Comparison of ENCODE assay signal across 23 cellular contexts in the genomic region with DNA sequence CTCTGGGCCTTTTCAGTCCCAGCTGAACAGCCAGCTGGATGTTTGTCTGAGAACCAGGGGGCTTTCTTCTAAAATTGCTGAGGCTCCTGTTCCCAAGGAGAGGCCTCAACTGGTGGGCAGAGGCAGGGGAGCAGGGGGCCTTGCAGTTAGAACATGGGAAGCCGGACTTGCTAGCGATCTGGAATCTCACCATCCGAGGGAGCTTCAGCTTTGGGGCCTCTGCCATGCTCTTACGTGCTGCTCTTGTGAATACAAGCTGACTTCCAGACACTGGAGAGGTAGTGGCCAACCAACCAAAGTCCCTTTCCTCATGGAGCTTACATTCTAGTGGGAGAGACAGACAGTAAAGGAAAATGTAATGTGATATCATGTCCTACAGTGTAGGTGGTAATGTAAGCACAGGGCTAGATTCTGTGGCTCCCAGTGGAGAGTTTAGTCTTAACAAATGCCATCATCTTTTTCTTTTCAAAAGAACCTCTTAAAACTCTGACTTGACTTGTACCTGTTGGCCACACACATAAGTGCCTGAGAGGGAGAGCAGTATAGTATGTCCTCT. TPM values are rescaled to one million over a fixed set of nuclear protein-coding genes. Genes with fewer than 3 reads are reported as not detected.
DNase-seq lines count a peak whose midpoint lies in the region; ATAC-seq, FAIRE-seq and TF ChIP-seq lines count a peak whose summit lies in the region.
"Had no signal": no experiment of that assay in that cellular context is flagged by ENCODE, and none has a peak within 500 bp of the region (broad histone marks: within the 10 kb centered on the region; RNA-seq: fewer than 3 reads in every experiment).

No MANE protein-coding gene starts in this region.

- intact Hi-C loops in cardiac septum (cut with DNase I): no loop called here
- intact Hi-C loops in right cardiac atrium (cut with DNase I): no loop called here
- intact Hi-C loops in activated T-helper 1 cell treated with anti-CD3 and anti-CD28 coated beads, Interleukin-12 subunit alpha, Interleukin-12 subunit beta, Interleukin-2, Interleukin-4 antibody, amounts not matched to agents 30 ng/mL and 10 ng/mL and 1 ng/mL, durations not matched to agents 14 hours and 24 hours and 36 hours (cut with micrococcal nuclease): no loop called here

- POLR2A ChIA-PET in H1 (lab: Charles Lee; ENCODE audit: partially characterized antibody): interaction anchor here (1.1 to 1.8 kb wide), 2 partner anchors 20 to 21 kb away, joined by 3 to 6 read pairs; a partner anchor contains a TSS

- H3K4me3 ChIP-seq in right cardiac atrium (ENCODE audit: low read length) (no peak overlapping the region), H1 (ENCODE audit: extremely low read depth in 1 of 4, insufficient read depth in 2 of 4, low read depth in 3 of 4, low read length in 4 of 4) (no peak overlapping the region)
- H3K4me3 ChIP-seq: BLaER1 had no signal

- H3K18ac ChIP-seq in H1 (ENCODE audit: extremely low read depth, low read length): no peak overlapping the region

- DNase-seq in cardiac septum (ENCODE audit: low spot score) (peak; percentile 31), right cardiac atrium (no peak), H1 (ENCODE audit: low read depth in 1 of 2, low spot score in 2 of 2) (peak in 1 of 2 experiments; percentile 39), osteocyte (ENCODE audit: extremely low spot score, unreplicated experiment) (peak; percentile 27)
- no peak for DNase-seq in activated T-helper 1 cell treated with anti-CD3 and anti-CD28 coated beads, Interleukin-12 subunit alpha, Interleukin-12 subunit beta, Interleukin-2, Interleukin-4 antibody, amounts not matched to agents 30 ng/mL and 10 ng/mL and 1 ng/mL, durations not matched to agents 14 hours and 24 hours and 36 hours (ENCODE audit: low spot score)
- DNase-seq: Caco-2; CD4-positive, CD25-positive, alpha-beta regulatory T cell; CD8-positive, alpha-beta T cell; DMS153; DND-41; GOT3; H7; HCEC 1CT had no signal

- H3K4ac ChIP-seq in H1 (replicated peaks; ENCODE audit: insufficient read length, low read depth, low read length): no peak overlapping the region

- no peak overlapping the region for H3K27ac Mint-ChIP-seq in osteocyte (ENCODE audit: unreplicated experiment)
- no peak overlapping the region for H3K27ac Mint-ChIP-seq in activated T-helper 1 cell treated with anti-CD3 and anti-CD28 coated beads, Interleukin-12 subunit alpha, Interleukin-12 subunit beta, Interleukin-2, Interleukin-4 antibody, amounts not matched to agents 30 ng/mL and 10 ng/mL and 1 ng/mL, durations not matched to agents 14 hours and 24 hours and 36 hours
- H3K27ac Mint-ChIP-seq: B cell; CD4-positive, CD25-positive, alpha-beta regulatory T cell; CD8-positive, alpha-beta T cell had no signal

- H4K20me1 ChIP-seq in H1 (replicated peaks in 1 of 2; ENCODE audit: control insufficient read depth in 1 of 2, insufficient read depth in 2 of 2, low read length in 2 of 2): no peaks in the 10 kb centered on the region
- H4K20me1 ChIP-seq: BLaER1 had no signal

- H3K27ac ChIP-seq in right cardiac atrium (ENCODE audit: low read length) (no peak overlapping the region), H1 (ENCODE audit: low read depth, low read length) (no peak overlapping the region)
- H3K27ac ChIP-seq: 22Rv1, BLaER1, C4-2B had no signal

- H2BK120ac ChIP-seq in H1 (replicated peaks; ENCODE audit: low read depth, low read length): no peak overlapping the region

- no peak overlapping the region; the same call in 1 of the 2 replicates for H2BK20ac ChIP-seq in H1 (ENCODE audit: low read length)

- H3K9me3 ChIP-seq in right cardiac atrium (ENCODE audit: control insufficient read depth, low read length): no peaks in the 10 kb centered on the region
- H3K9me3 ChIP-seq in H1 (ENCODE audit: insufficient read depth in 2 of 2, low read depth in 1 of 2, low read length in 1 of 2): peaks cover 5 to 6% of the 10 kb centered on the region in 2 experiments; a peak in 3 of 4 replicates
- H3K9me3 ChIP-seq: Caco-2 had no signal

- no peaks in the 10 kb centered on the region for H3K36me3 Mint-ChIP-seq in osteocyte (ENCODE audit: unreplicated experiment)
- H3K36me3 Mint-ChIP-seq in activated T-helper 1 cell treated with anti-CD3 and anti-CD28 coated beads, Interleukin-12 subunit alpha, Interleukin-12 subunit beta, Interleukin-2, Interleukin-4 antibody, amounts not matched to agents 30 ng/mL and 10 ng/mL and 1 ng/mL, durations not matched to agents 14 hours and 24 hours and 36 hours (ENCODE audit: low read depth): peaks cover 4% of the 10 kb centered on the region
- H3K36me3 Mint-ChIP-seq: CD4-positive, CD25-positive, alpha-beta regulatory T cell; CD8-positive, alpha-beta T cell had no signal

- no peak for TF ChIP-seq CTCF in H1 (IDR thresholded peaks at IDR 0.05; ENCODE audit: control extremely low read depth in 1 of 3, insufficient read depth in 1 of 3, low read depth in 1 of 3, low read length in 3 of 3)
- TF ChIP-seq CTCF in osteocyte (IDR thresholded peaks at IDR 0.05): no peak

- H3K4me2 ChIP-seq in H1 (ENCODE audit: insufficient read depth in 1 of 2, low read depth in 2 of 2, low read length in 2 of 2): no peak overlapping the region
- H3K4me2 ChIP-seq: BLaER1 had no signal

- 0 out of 8 replicates have a peak, but pooled peaks cover 0 to 2% (median 0%) of the 10 kb centered on the region in 4 experiments for H3K36me3 ChIP-seq in H1 (ENCODE audit: control insufficient read depth in 2 of 4, insufficient read depth in 4 of 4, low read length in 3 of 4)
- H3K36me3 ChIP-seq: BLaER1 had no signal

- 0 out of 2 replicates have a peak overlapping the region, but pooled peaks have one; percentile 1 for H2AFZ ChIP-seq in H1 (ENCODE audit: low read length)

- H3K9me3 Mint-ChIP-seq in osteocyte (ENCODE audit: unreplicated experiment): peaks cover 8% of the 10 kb centered on the region
- peaks cover 8% of the 10 kb centered on the region for H3K9me3 Mint-ChIP-seq in activated T-helper 1 cell treated with anti-CD3 and anti-CD28 coated beads, Interleukin-12 subunit alpha, Interleukin-12 subunit beta, Interleukin-2, Interleukin-4 antibody, amounts not matched to agents 30 ng/mL and 10 ng/mL and 1 ng/mL, durations not matched to agents 14 hours and 24 hours and 36 hours

- no peak overlapping the region for H3K14ac ChIP-seq in H1 (ENCODE audit: insufficient read length)

- no peak for TF ChIP-seq RAD21 in H1 (IDR thresholded peaks at IDR 0.05 in 1 of 2, conservative IDR thresholded peaks at IDR 0.05 in 1 of 2; ENCODE audit: low read depth in 2 of 2, low read length in 2 of 2)

- H4K8ac ChIP-seq in H1 (ENCODE audit: extremely low read depth, insufficient read depth, low read length): no peak overlapping the region

- H3K4me1 ChIP-seq in right cardiac atrium (ENCODE audit: control insufficient read depth, insufficient read depth, low read length) (no peaks in the 10 kb centered on the region), H1 (replicated peaks in 1 of 4; ENCODE audit: control insufficient read depth in 3 of 4, insufficient read depth in 4 of 4, low read length in 3 of 4) (peaks cover 0 to 14% (median 6%) of the 10 kb centered on the region in 4 experiments; a peak in 5 of 7 replicates)
- H3K4me1 ChIP-seq: BLaER1, Caco-2 had no signal

- no peak overlapping the region for H2BK15ac ChIP-seq in H1 (ENCODE audit: low read length)

- 93% methylated on average over 4 of the region's 4 CpGs for WGBS in right cardiac atrium
- 88% methylated on average over 4 of the region's 4 CpGs; no CpG with 5 or more reads in 1 of the 2 experiments for WGBS in H1 (ENCODE audit: extremely low coverage in 1 of 2, insufficient coverage in 1 of 2, insufficient read length in 1 of 2, insufficient replicate concordance in 2 of 2, low coverage in 1 of 2, low lambda C conversion rate in 2 of 2, missing lambda C conversion rate in 1 of 2), 2 experiments

- no peaks in the 10 kb centered on the region for H3K23me2 ChIP-seq in H1 (ENCODE audit: low read depth, low read length)

- no peak for TF ChIP-seq EP300 in H1 (IDR thresholded peaks at IDR 0.05; ENCODE audit: borderline replicate concordance in 1 of 2, low read depth in 2 of 2, low read length in 2 of 2)

- no peak overlapping the region for H4K5ac ChIP-seq in H1 (ENCODE audit: insufficient read length, low read depth, low read length)

- FAIRE-seq in H1 (lab: Jason Lieb, UNC): no peak
- FAIRE-seq: A204.1, G401.6, GM12892, GM19239 had no signal

- TF ChIP-seq POLR2A in H1 (IDR thresholded peaks at IDR 0.05; ENCODE audit: control extremely low read depth in 1 of 2, low read depth in 2 of 2, low read length in 2 of 2): no peak

- H3K27me3 ChIP-seq in right cardiac atrium (ENCODE audit: control insufficient read depth, insufficient read depth) (no peaks in the 10 kb centered on the region), H1 (replicated peaks in 1 of 4; ENCODE audit: control insufficient read depth in 3 of 4, extremely low read depth in 1 of 4, insufficient read depth in 3 of 4, low read length in 3 of 4) (no peaks in the 10 kb centered on the region)

- H3K4me1 Mint-ChIP-seq in osteocyte (ENCODE audit: unreplicated experiment): peaks cover 17% of the 10 kb centered on the region
- no peaks in the 10 kb centered on the region for H3K4me1 Mint-ChIP-seq in activated T-helper 1 cell treated with anti-CD3 and anti-CD28 coated beads, Interleukin-12 subunit alpha, Interleukin-12 subunit beta, Interleukin-2, Interleukin-4 antibody, amounts not matched to agents 30 ng/mL and 10 ng/mL and 1 ng/mL, durations not matched to agents 14 hours and 24 hours and 36 hours (ENCODE audit: low read depth)
- H3K4me1 Mint-ChIP-seq: B cell; CD4-positive, CD25-positive, alpha-beta regulatory T cell had no signal

- H3K27me3 Mint-ChIP-seq in osteocyte (ENCODE audit: unreplicated experiment): no peaks in the 10 kb centered on the region
- H3K27me3 Mint-ChIP-seq in activated T-helper 1 cell treated with anti-CD3 and anti-CD28 coated beads, Interleukin-12 subunit alpha, Interleukin-12 subunit beta, Interleukin-2, Interleukin-4 antibody, amounts not matched to agents 30 ng/mL and 10 ng/mL and 1 ng/mL, durations not matched to agents 14 hours and 24 hours and 36 hours (ENCODE audit: insufficient read depth): peaks cover 10% of the 10 kb centered on the region

- no peak overlapping the region for H4K91ac ChIP-seq in H1 (replicated peaks; ENCODE audit: insufficient read length, low read length)

- no peak overlapping the region for H2BK5ac ChIP-seq in H1 (ENCODE audit: low read depth, low read length)

- no peak overlapping the region for H3K9ac ChIP-seq in H1 (replicated peaks in 1 of 4; ENCODE audit: extremely low read depth in 1 of 4, low read depth in 3 of 4, low read length in 3 of 4)
- H3K9ac ChIP-seq: BLaER1 had no signal

- H2BK12ac ChIP-seq in H1 (ENCODE audit: low read depth, low read length): no peak overlapping the region

- H3K79me1 ChIP-seq in H1 (ENCODE audit: low read depth, low read length): no peaks in the 10 kb centered on the region

- no peaks in the 10 kb centered on the region for H3K79me2 ChIP-seq in H1 (ENCODE audit: control insufficient read depth in 1 of 2, insufficient read depth in 2 of 2, low read length in 2 of 2)

- no peak overlapping the region for H3K23ac ChIP-seq in H1 (ENCODE audit: insufficient read length)

- no peak for ATAC-seq in right cardiac atrium
- ATAC-seq in HG02973 (IDR thresholded peaks at IDR 0.05; ENCODE audit: unreplicated experiment): no peak
- no peak for ATAC-seq in GM19452 (IDR thresholded peaks at IDR 0.05; ENCODE audit: unreplicated experiment)
- ATAC-seq: CD8-positive, alpha-beta T cell had no signal

- no peak overlapping the region for H2AK5ac ChIP-seq in H1 (ENCODE audit: low read depth, low read length)

- no peak overlapping the region for H3K56ac ChIP-seq in H1 (replicated peaks; ENCODE audit: insufficient read length, low read depth, low read length)

- CTCF ChIA-PET in H1 (lab: Charles Lee; ENCODE audit: partially characterized antibody): interaction anchor here (1.5 to 9.2 kb wide), 3 partner anchors 8 to 455 kb away, joined by 3 to 53 read pairs (median 7); no protein-coding TSS in a partner anchor

- no peak overlapping the region for H3K4me3 Mint-ChIP-seq in osteocyte (ENCODE audit: unreplicated experiment)
- no peak overlapping the region for H3K4me3 Mint-ChIP-seq in activated T-helper 1 cell treated with anti-CD3 and anti-CD28 coated beads, Interleukin-12 subunit alpha, Interleukin-12 subunit beta, Interleukin-2, Interleukin-4 antibody, amounts not matched to agents 30 ng/mL and 10 ng/mL and 1 ng/mL, durations not matched to agents 14 hours and 24 hours and 36 hours
- H3K4me3 Mint-ChIP-seq: B cell; CD4-positive, CD25-positive, alpha-beta regulatory T cell; CD8-positive, alpha-beta T cell had no signal

RNA-seq across cellular contexts. Expression of a gene that starts 22.2 kb away (rescaled TPM):
- total RNA-seq in cardiac septum (0.89 TPM), right cardiac atrium (under 1 TPM in 3 of 4 donors, not detected in 1; 0.12 to 0.34 (median 0.22) TPM), osteocyte (128 TPM in 2 replicates)
- polyA plus RNA-seq in right cardiac atrium (0.07 TPM), H1 (2011; rRNA removed) (8.6 and 10.2 TPM in 2 replicates)
- total RNA-seq in H1 (2021; fragmentation: NEBNext Ultra II Directional; extraction: Animal tissue kit (Norgen Biotek cat#: 25700)): 22.6 and 23.8 TPM in 2 replicates
- 7.3 TPM for polyA plus RNA-seq in H1 (2011; cell fraction: cytosol; rRNA removed)
- 6.6 TPM for polyA plus RNA-seq in H1 (2011; cell fraction: nucleus; rRNA removed)
- polyA plus RNA-seq in H1 (2012, experiment 1 of 2): 7.5 to 8.2 TPM (median 7.8 TPM) in 4 replicates
- 4.7 TPM for polyA plus RNA-seq in H1 (2012, experiment 2 of 2)
- 15.2 TPM for polyA plus RNA-seq in H1 (2013, experiment 1 of 2)
- 17.8 TPM for polyA plus RNA-seq in H1 (2013, experiment 2 of 2)
- polyA minus RNA-seq in H1 (2011; rRNA and poly(A)+ RNA removed): 29.0 and 30.1 TPM in 2 replicates
- polyA minus RNA-seq in H1 (2011; cell fraction: cytosol; rRNA and poly(A)+ RNA removed): 20.6 TPM
- 11.1 TPM for polyA minus RNA-seq in H1 (2011; cell fraction: nucleus; rRNA and poly(A)+ RNA removed)
- total RNA-seq in activated T-helper 1 cell treated with anti-CD3 and anti-CD28 coated beads, Interleukin-12 subunit alpha, Interleukin-12 subunit beta, Interleukin-2, Interleukin-4 antibody, amounts not matched to agents 30 ng/mL and 10 ng/mL and 1 ng/mL, durations not matched to agents 14 hours and 24 hours and 36 hours: 9.4 and 9.5 TPM in 2 replicates
- total RNA-seq: B cell, Caco-2 had no signal

Comparison
In these comparisons a context has a peak if more than half of its experiments do, and no peak if none do; other contexts are left out.
1. DNase-seq: peak in cardiac septum (single experiment) and osteocyte (single experiment); none in right cardiac atrium (0 of 3) and activated T-helper 1 cell treated with anti-CD3 and anti-CD28 coated beads, Interleukin-12 subunit alpha, Interleukin-12 subunit beta, Interleukin-2, Interleukin-4 antibody, amounts not matched to agents 30 ng/mL and 10 ng/mL and 1 ng/mL, durations not matched to agents 14 hours and 24 hours and 36 hours (single experiment).